In the genomic region with DNA sequence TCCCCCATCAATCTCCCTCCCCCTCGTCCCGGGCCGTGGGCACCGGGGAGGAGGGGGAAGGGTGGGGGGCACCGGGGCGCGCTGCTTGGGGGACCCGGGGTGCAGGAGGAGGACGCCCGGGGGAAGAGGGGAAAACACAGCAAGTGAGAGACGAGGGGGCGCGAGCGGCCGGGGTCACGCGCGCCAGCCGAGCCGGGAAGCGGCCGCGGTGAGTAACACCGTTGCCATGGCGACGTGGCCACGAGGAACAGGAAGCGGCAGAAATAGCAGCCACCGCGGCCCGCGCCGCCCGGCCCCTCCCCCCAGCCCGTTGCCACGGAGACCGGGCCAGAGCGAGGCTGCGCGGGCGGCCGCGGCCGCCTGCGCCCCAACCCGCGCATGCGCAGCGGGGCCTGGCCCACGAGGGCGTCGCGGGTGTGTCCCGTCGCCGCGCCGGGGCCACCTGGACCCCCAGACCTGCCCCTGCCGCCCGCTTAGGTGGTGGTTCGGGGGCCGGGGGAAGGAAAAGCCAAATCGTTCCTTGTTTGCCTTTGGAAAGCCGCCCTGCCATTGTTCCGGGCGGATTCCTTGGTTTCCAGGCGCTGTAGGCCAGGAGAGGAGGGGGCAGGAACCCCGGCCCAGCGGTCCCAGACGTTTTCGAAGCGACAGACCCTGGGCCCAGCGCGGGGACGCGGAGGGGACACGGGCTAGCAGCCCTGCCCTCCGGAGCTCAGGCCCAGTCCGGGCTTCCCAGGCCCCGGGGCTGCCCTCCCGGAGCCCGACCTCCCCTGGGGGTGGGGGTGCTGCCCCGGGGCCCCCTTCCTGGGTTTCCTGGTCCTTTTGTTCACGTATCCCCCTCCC, we compare ENCODE assay signal across 1 cellular context.
TF ChIP-seq lines count a peak whose summit lies in the region.

No MANE protein-coding gene starts in this region.

TF ChIP-seq in HepG2, 621 proteins besides CTCF, POLR2A, EP300 and RAD21 (continued from another document and continues in another):
- peak; percentile 76; the same call in 1 of the 2 replicates for TF ChIP-seq SIN3A (IDR thresholded peaks at IDR 0.05; ENCODE audit: borderline replicate concordance, low read depth, low read length)
- TF ChIP-seq MAFK (conservative IDR thresholded peaks at IDR 0.05 in 1 of 2, IDR thresholded peaks at IDR 0.05 in 1 of 2; ENCODE audit: low read length in 2 of 2): no peak
- TF ChIP-seq MED13 (CRISPR knock-in tag; IDR thresholded peaks at IDR 0.05): no peak
- TF ChIP-seq, protein P1, sequence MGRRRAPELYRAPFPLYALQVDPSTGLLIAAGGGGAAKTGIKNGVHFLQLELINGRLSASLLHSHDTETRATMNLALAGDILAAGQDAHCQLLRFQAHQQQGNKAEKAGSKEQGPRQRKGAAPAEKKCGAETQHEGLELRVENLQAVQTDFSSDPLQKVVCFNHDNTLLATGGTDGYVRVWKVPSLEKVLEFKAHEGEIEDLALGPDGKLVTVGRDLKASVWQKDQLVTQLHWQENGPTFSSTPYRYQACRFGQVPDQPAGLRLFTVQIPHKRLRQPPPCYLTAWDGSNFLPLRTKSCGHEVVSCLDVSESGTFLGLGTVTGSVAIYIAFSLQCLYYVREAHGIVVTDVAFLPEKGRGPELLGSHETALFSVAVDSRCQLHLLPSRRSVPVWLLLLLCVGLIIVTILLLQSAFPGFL (CRISPR knock-in tag; IDR thresholded peaks at IDR 0.05): no peak
- TF ChIP-seq ZNF260 (CRISPR knock-in tag; IDR thresholded peaks at IDR 0.05; ENCODE audit: borderline replicate concordance, low read depth): no peak
- TF ChIP-seq FOXA1 (IDR thresholded peaks at IDR 0.05): no peak
- TF ChIP-seq FOXA1 (CRISPR knock-in tag; IDR thresholded peaks at IDR 0.05): no peak
- no peak for TF ChIP-seq ZNF746 (CRISPR knock-in tag; IDR thresholded peaks at IDR 0.05)
- no peak for TF ChIP-seq MAFG (CRISPR knock-in tag; IDR thresholded peaks at IDR 0.05)
- TF ChIP-seq, protein P2, sequence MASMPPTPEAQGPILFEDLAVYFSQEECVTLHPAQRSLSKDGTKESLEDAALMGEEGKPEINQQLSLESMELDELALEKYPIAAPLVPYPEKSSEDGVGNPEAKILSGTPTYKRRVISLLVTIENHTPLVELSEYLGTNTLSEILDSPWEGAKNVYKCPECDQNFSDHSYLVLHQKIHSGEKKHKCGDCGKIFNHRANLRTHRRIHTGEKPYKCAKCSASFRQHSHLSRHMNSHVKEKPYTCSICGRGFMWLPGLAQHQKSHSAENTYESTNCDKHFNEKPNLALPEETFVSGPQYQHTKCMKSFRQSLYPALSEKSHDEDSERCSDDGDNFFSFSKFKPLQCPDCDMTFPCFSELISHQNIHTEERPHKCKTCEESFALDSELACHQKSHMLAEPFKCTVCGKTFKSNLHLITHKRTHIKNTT (CRISPR knock-in tag; IDR thresholded peaks at IDR 0.05): no peak
- TF ChIP-seq ZNF274 (CRISPR knock-in tag; IDR thresholded peaks at IDR 0.05): no peak
- TF ChIP-seq CC2D1A (CRISPR knock-in tag; IDR thresholded peaks at IDR 0.05): no peak
- TF ChIP-seq KLF15 (CRISPR knock-in tag; IDR thresholded peaks at IDR 0.05; ENCODE audit: borderline replicate concordance): no peak
- TF ChIP-seq PHB2 (IDR thresholded peaks at IDR 0.05; ENCODE audit: partially characterized antibody): no peak
- TF ChIP-seq, protein P3, sequence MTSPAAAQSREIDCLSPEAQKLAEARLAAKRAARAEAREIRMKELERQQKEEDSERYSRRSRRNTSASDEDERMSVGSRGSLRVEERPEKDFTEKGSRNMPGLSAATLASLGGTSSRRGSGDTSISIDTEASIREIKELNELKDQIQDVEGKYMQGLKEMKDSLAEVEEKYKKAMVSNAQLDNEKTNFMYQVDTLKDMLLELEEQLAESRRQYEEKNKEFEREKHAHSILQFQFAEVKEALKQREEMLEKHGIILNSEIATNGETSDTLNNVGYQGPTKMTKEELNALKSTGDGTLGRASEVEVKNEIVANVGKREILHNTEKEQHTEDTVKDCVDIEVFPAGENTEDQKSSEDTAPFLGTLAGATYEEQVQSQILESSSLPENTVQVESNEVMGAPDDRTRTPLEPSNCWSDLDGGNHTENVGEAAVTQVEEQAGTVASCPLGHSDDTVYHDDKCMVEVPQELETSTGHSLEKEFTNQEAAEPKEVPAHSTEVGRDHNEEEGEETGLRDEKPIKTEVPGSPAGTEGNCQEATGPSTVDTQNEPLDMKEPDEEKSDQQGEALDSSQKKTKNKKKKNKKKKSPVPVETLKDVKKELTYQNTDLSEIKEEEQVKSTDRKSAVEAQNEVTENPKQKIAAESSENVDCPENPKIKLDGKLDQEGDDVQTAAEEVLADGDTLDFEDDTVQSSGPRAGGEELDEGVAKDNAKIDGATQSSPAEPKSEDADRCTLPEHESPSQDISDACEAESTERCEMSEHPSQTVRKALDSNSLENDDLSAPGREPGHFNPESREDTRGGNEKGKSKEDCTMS (CRISPR knock-in tag; conservative IDR thresholded peaks at IDR 0.05): no peak
- no peak for TF ChIP-seq SMAD9 (CRISPR knock-in tag; IDR thresholded peaks at IDR 0.05)
- TF ChIP-seq ZNF776 (CRISPR knock-in tag; IDR thresholded peaks at IDR 0.05): 0 out of 2 replicates have a peak, but pooled peaks have one; percentile 38
- no peak for TF ChIP-seq POLR2AphosphoS2 (IDR thresholded peaks at IDR 0.05; ENCODE audit: low read depth, low read length)
- peak; percentile 86 for TF ChIP-seq RBFOX2 (IDR thresholded peaks at IDR 0.05; ENCODE audit: low read depth, low read length)
- TF ChIP-seq REL (CRISPR knock-in tag; conservative IDR thresholded peaks at IDR 0.05): no peak
- no peak for TF ChIP-seq ZNF383 (CRISPR knock-in tag; IDR thresholded peaks at IDR 0.05; ENCODE audit: borderline replicate concordance)
- TF ChIP-seq ZNF224 (CRISPR knock-in tag; IDR thresholded peaks at IDR 0.05): no peak
- TF ChIP-seq GABPA (IDR thresholded peaks at IDR 0.05; ENCODE audit: low read depth, low read length): no peak
- no peak for TF ChIP-seq GABPA (CRISPR knock-in tag; IDR thresholded peaks at IDR 0.05; ENCODE audit: low read depth)
- TF ChIP-seq ZBTB33 (CRISPR knock-in tag; IDR thresholded peaks at IDR 0.05): no peak
- TF ChIP-seq SRSF4 (IDR thresholded peaks at IDR 0.05; ENCODE audit: low read depth, low read length, poor library complexity, severe bottlenecking): no peak
- TF ChIP-seq, protein P4, sequence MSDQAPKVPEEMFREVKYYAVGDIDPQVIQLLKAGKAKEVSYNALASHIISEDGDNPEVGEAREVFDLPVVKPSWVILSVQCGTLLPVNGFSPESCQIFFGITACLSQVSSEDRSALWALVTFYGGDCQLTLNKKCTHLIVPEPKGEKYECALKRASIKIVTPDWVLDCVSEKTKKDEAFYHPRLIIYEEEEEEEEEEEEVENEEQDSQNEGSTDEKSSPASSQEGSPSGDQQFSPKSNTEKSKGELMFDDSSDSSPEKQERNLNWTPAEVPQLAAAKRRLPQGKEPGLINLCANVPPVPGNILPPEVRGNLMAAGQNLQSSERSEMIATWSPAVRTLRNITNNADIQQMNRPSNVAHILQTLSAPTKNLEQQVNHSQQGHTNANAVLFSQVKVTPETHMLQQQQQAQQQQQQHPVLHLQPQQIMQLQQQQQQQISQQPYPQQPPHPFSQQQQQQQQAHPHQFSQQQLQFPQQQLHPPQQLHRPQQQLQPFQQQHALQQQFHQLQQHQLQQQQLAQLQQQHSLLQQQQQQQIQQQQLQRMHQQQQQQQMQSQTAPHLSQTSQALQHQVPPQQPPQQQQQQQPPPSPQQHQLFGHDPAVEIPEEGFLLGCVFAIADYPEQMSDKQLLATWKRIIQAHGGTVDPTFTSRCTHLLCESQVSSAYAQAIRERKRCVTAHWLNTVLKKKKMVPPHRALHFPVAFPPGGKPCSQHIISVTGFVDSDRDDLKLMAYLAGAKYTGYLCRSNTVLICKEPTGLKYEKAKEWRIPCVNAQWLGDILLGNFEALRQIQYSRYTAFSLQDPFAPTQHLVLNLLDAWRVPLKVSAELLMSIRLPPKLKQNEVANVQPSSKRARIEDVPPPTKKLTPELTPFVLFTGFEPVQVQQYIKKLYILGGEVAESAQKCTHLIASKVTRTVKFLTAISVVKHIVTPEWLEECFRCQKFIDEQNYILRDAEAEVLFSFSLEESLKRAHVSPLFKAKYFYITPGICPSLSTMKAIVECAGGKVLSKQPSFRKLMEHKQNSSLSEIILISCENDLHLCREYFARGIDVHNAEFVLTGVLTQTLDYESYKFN (CRISPR knock-in tag; conservative IDR thresholded peaks at IDR 0.05): peak; percentile 37; the same call in 1 of the 2 replicates
- no peak for TF ChIP-seq ZNF24 (IDR thresholded peaks at IDR 0.05)
- no peak for TF ChIP-seq TCF7 (IDR thresholded peaks at IDR 0.05; ENCODE audit: low read depth)
- peak; percentile 51 for TF ChIP-seq TAF15 (IDR thresholded peaks at IDR 0.05; ENCODE audit: low read depth, low read length, poor library complexity, severe bottlenecking)
- peak; percentile 79; the same call in 1 of the 2 replicates for TF ChIP-seq DNMT3B (CRISPR knock-in tag; conservative IDR thresholded peaks at IDR 0.05)
- TF ChIP-seq GTF3A (CRISPR knock-in tag; conservative IDR thresholded peaks at IDR 0.05): no peak
- TF ChIP-seq, protein P5, sequence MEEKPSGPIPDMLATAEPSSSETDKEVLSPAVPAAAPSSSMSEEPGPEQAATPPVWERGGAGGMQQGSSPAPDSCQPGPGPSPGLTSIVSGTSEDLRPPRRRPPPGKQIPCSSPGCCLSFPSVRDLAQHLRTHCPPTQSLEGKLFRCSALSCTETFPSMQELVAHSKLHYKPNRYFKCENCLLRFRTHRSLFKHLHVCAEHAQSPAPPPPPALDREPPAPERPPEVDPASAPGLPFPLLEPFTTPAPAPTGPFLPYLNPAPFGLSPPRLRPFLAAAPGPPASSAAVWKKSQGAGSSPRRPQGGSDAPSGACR (CRISPR knock-in tag; IDR thresholded peaks at IDR 0.05): no peak
- no peak for TF ChIP-seq KLF9 (CRISPR knock-in tag; IDR thresholded peaks at IDR 0.05; ENCODE audit: low read depth)
- TF ChIP-seq ZNF772 (CRISPR knock-in tag; IDR thresholded peaks at IDR 0.05): no peak
- TF ChIP-seq ZNF234 (CRISPR knock-in tag; conservative IDR thresholded peaks at IDR 0.05): no peak
- TF ChIP-seq, protein P6, sequence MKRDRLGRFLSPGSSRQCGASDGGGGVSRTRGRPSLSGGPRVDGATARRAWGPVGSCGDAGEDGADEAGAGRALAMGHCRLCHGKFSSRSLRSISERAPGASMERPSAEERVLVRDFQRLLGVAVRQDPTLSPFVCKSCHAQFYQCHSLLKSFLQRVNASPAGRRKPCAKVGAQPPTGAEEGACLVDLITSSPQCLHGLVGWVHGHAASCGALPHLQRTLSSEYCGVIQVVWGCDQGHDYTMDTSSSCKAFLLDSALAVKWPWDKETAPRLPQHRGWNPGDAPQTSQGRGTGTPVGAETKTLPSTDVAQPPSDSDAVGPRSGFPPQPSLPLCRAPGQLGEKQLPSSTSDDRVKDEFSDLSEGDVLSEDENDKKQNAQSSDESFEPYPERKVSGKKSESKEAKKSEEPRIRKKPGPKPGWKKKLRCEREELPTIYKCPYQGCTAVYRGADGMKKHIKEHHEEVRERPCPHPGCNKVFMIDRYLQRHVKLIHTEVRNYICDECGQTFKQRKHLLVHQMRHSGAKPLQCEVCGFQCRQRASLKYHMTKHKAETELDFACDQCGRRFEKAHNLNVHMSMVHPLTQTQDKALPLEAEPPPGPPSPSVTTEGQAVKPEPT (CRISPR knock-in tag; IDR thresholded peaks at IDR 0.05; ENCODE audit: low read depth): no peak
- TF ChIP-seq U2AF1 (optimal IDR thresholded peaks at IDR 0.05; ENCODE audit: low read depth, low read length): no peak
- no peak for TF ChIP-seq ZNF12 (CRISPR knock-in tag; IDR thresholded peaks at IDR 0.05)
- TF ChIP-seq ZIK1 (CRISPR knock-in tag; IDR thresholded peaks at IDR 0.05; ENCODE audit: borderline replicate concordance, low read depth): no peak
- TF ChIP-seq ZNF432 (CRISPR knock-in tag; IDR thresholded peaks at IDR 0.05; ENCODE audit: borderline replicate concordance): no peak
- no peak for TF ChIP-seq ZNF510 (CRISPR knock-in tag; IDR thresholded peaks at IDR 0.05; ENCODE audit: low read depth)
- TF ChIP-seq ZSCAN22 (CRISPR knock-in tag; IDR thresholded peaks at IDR 0.05): no peak
- no peak for TF ChIP-seq ZFP36 (IDR thresholded peaks at IDR 0.05; ENCODE audit: borderline replicate concordance, low read depth, low read length, partially characterized antibody)
- TF ChIP-seq ADNP (CRISPR knock-in tag; IDR thresholded peaks at IDR 0.05): no peak
- peak; percentile 33; the same call in 1 of the 2 replicates for TF ChIP-seq RARA (CRISPR knock-in tag; IDR thresholded peaks at IDR 0.05)
- no peak for TF ChIP-seq PLSCR1 (CRISPR knock-in tag; IDR thresholded peaks at IDR 0.05; ENCODE audit: borderline replicate concordance)
- peak; percentile 54; the same call in 1 of the 2 replicates for TF ChIP-seq HOXA3 (CRISPR knock-in tag; IDR thresholded peaks at IDR 0.05)
- no peak for TF ChIP-seq ZNF652 (CRISPR knock-in tag; IDR thresholded peaks at IDR 0.05; ENCODE audit: borderline replicate concordance, low read depth)
- no peak for TF ChIP-seq FOSL1 (CRISPR knock-in tag; IDR thresholded peaks at IDR 0.05; ENCODE audit: borderline replicate concordance)
- no peak for TF ChIP-seq SSRP1 (CRISPR knock-in tag; IDR thresholded peaks at IDR 0.05)
- TF ChIP-seq TFE3 (CRISPR knock-in tag; IDR thresholded peaks at IDR 0.05): peak; percentile 85
